ENCODE assay signal across 8 cellular contexts in genomic region chr15:78149068-78149804, GRCh38. TPM values are rescaled to one million over a fixed set of nuclear protein-coding genes. Genes with fewer than 3 reads are reported as not detected.
DNase-seq lines count a peak whose midpoint lies in the region; ATAC-seq, FAIRE-seq and TF ChIP-seq lines count a peak whose summit lies in the region.

TSS of gene IDH3A (plus strand) at chr15:78149362. CDS start at chr15:78149404, 42 bp downstream.

- peak within 1 kb of the TSS; percentile 94 for H3K27ac Mint-ChIP-seq in WTC11
- H3K27ac Mint-ChIP-seq in immature natural killer cell = peak within 1 kb of the TSS; percentile 80 to 94 (median 91)

- H3K9me3 Mint-ChIP-seq in WTC11 = no peaks in the 10 kb centered on the region
- H3K9me3 Mint-ChIP-seq in immature natural killer cell = no peaks in the 10 kb centered on the region

- H3K79me2 ChIP-seq in smooth muscle cell (ENCODE audit: low read depth) = peaks cover 47% of the 10 kb centered on the region

- TF ChIP-seq POLR2A in GM18951 (IDR thresholded peaks at IDR 0.05; ENCODE audit: extremely low read depth, insufficient read depth, insufficient read length) = peak; percentile 82

- peak; percentile 100 for DNase-seq in AG08396 (ENCODE audit: low spot score)
- peak; percentile 95 for DNase-seq in NCI-H226
- peak; percentile 99 for DNase-seq in WTC11 (ENCODE audit: low spot score)
- DNase-seq in bronchial epithelial cell (ENCODE audit: low read depth) = peak; percentile 83
- DNase-seq in immature natural killer cell = peak; percentile 98 to 99 (median 98)
- DNase-seq in smooth muscle cell (lab: John Stamatoyannopoulos, UW; ENCODE audit: unreplicated experiment) = peak; percentile 97

- peak within 1 kb of the TSS; percentile 91 for H3K4me2 ChIP-seq in smooth muscle cell

- H3K4me1 ChIP-seq in smooth muscle cell (ENCODE audit: low read depth) = peaks cover 13% of the 10 kb centered on the region

- H3K4me1 Mint-ChIP-seq in WTC11 (peaks cover 23% of the 10 kb centered on the region), immature natural killer cell (peaks cover 23 to 37% of the 10 kb centered on the region in 2 donors)

- no peak for TF ChIP-seq CTCF in WTC11 (IDR thresholded peaks at IDR 0.05)
- TF ChIP-seq CTCF in bronchial epithelial cell (IDR thresholded peaks at IDR 0.05; ENCODE audit: insufficient read depth, low read length, severe bottlenecking) = no peak
- TF ChIP-seq CTCF in smooth muscle cell (IDR thresholded peaks at IDR 0.05; ENCODE audit: borderline replicate concordance, insufficient read depth, poor library complexity, severe bottlenecking) = no peak

- ATAC-seq in HG03175 (IDR thresholded peaks at IDR 0.05; ENCODE audit: unreplicated experiment) (peak; percentile 82), WTC11 (peak; percentile 97)

- H3K27me3 ChIP-seq in bronchial epithelial cell (ENCODE audit: control insufficient read depth, insufficient read depth, low read length) = no peaks in the 10 kb centered on the region
- H3K27me3 ChIP-seq in smooth muscle cell (ENCODE audit: low read depth) = no peaks in the 10 kb centered on the region

- no peaks in the 10 kb centered on the region for H3K9me3 ChIP-seq in smooth muscle cell (replicated peaks; ENCODE audit: low read depth)

- H3K4me3 Mint-ChIP-seq in WTC11 = peak within 1 kb of the TSS; percentile 98
- H3K4me3 Mint-ChIP-seq in immature natural killer cell = peak within 1 kb of the TSS; percentile 94 to 97 (median 96)

- H3K36me3 ChIP-seq in bronchial epithelial cell (ENCODE audit: control insufficient read depth, insufficient read depth, low read length) = no peaks in the 10 kb centered on the region
- no peaks in the 10 kb centered on the region for H3K36me3 ChIP-seq in smooth muscle cell (ENCODE audit: low read depth)

- FAIRE-seq in bronchial epithelial cell (lab: Jason Lieb, UNC) = no peak

- H3K9ac ChIP-seq in smooth muscle cell (ENCODE audit: low read depth) = peak within 1 kb of the TSS; percentile 82

- H3K4me3 ChIP-seq in bronchial epithelial cell (ENCODE audit: low read depth, low read length) = peak within 1 kb of the TSS; percentile 66
- peak within 1 kb of the TSS; percentile 76 for H3K4me3 ChIP-seq in smooth muscle cell

- H3K27me3 Mint-ChIP-seq in WTC11 (ENCODE audit: low read depth) = peaks cover 4% of the 10 kb centered on the region; the same call in 1 of the 2 replicates
- H3K27me3 Mint-ChIP-seq in immature natural killer cell (ENCODE audit: low read depth in 3 of 3) = peaks cover 3 to 7% (median 4%) of the 10 kb centered on the region in 3 donors

- peak within 1 kb of the TSS; percentile 61 for H3K27ac ChIP-seq in smooth muscle cell (ENCODE audit: low read depth)

- H4K20me1 ChIP-seq in smooth muscle cell (ENCODE audit: low read depth) = peaks cover 28% of the 10 kb centered on the region

- peak within 1 kb of the TSS; percentile 88 for H2AFZ ChIP-seq in smooth muscle cell (ENCODE audit: low read depth)

- WGBS in smooth muscle cell (ENCODE audit: low lambda C conversion rate) = 1% methylated on average over 58 of the region's 79 CpGs

- POLR2A ChIA-PET in WTC11 (lab: Charles Lee) = interaction anchor here (0.6 to 1.9 kb wide), 5 partner anchors 10 to 668 kb away, joined by 3 to 12 read pairs (median 4); partner anchors contain the start of genes CIB2 and SKIC8

- CTCF ChIA-PET in WTC11 (lab: Charles Lee) = interaction anchor here (0.7 to 2.7 kb wide), 8 partner anchors 10 to 1114 kb away, joined by 3 to 24 read pairs (median 4); partner anchors contain the start of gene CIB2

- in situ Hi-C loops in GM18951 (cut with MboI; ENCODE audit: low sequenced_read_pairs, unreplicated experiment) = no loop called here

- H3F3A ChIP-seq in smooth muscle cell (ENCODE audit: low read depth) = no peaks in the 10 kb centered on the region

- H3K36me3 Mint-ChIP-seq in WTC11 = no peaks in the 10 kb centered on the region
- H3K36me3 Mint-ChIP-seq in immature natural killer cell = peaks cover 0 to 5% (median 0%) of the 10 kb centered on the region in 3 donors

TF ChIP-seq in WTC11, 78 proteins besides CTCF, POLR2A, EP300 and RAD21 (continues in another document):
- TF ChIP-seq MXD4 (CRISPR knock-in tag; IDR thresholded peaks at IDR 0.05; ENCODE audit: borderline replicate concordance) (no peak), ATF1 (CRISPR knock-in tag; IDR thresholded peaks at IDR 0.05) (no peak), CREB1 (CRISPR knock-in tag; IDR thresholded peaks at IDR 0.05) (no peak), EMX1 (CRISPR knock-in tag; IDR thresholded peaks at IDR 0.05) (no peak), ZNF263 (CRISPR knock-in tag; IDR thresholded peaks at IDR 0.05; ENCODE audit: low read depth) (no peak), ELF4 (CRISPR knock-in tag; IDR thresholded peaks at IDR 0.05; ENCODE audit: low read depth) (no peak), ZNF281 (CRISPR knock-in tag; IDR thresholded peaks at IDR 0.05) (no peak), PREB (CRISPR knock-in tag; IDR thresholded peaks at IDR 0.05; ENCODE audit: borderline replicate concordance) (no peak), NFE2L1 (CRISPR knock-in tag; IDR thresholded peaks at IDR 0.05) (no peak), ARID4B (CRISPR knock-in tag; IDR thresholded peaks at IDR 0.05; ENCODE audit: borderline replicate concordance) (0 out of 2 replicates have a peak, but pooled peaks have one; percentile 32), E2F4 (CRISPR knock-in tag; IDR thresholded peaks at IDR 0.05; ENCODE audit: borderline replicate concordance, low read depth) (no peak)

RNA-seq across cellular contexts. Expression of gene IDH3A, which starts in this region (rescaled TPM):
- total RNA-seq in WTC11 (2021) (37.8 to 56.6 TPM (median 38.5 TPM) in 3 replicates), bronchial epithelial cell (27.9 and 30.8 TPM in 2 replicates), smooth muscle cell (56.9 and 74.5 TPM in 2 replicates)
- polyA plus RNA-seq in immature natural killer cell (10 to 100 TPM; 39.6 to 59.7 (median 41.4) TPM), smooth muscle cell (31.3 and 33.6 TPM in 2 replicates)

Comparison
In these comparisons a context has a peak if more than half of its experiments do, and no peak if none do; other contexts are left out.
1. Peak in every context shown above with its lines: DNase-seq, ATAC-seq, H3K4me3 ChIP-seq and H3K27ac ChIP-seq.